In the genomic region with DNA sequence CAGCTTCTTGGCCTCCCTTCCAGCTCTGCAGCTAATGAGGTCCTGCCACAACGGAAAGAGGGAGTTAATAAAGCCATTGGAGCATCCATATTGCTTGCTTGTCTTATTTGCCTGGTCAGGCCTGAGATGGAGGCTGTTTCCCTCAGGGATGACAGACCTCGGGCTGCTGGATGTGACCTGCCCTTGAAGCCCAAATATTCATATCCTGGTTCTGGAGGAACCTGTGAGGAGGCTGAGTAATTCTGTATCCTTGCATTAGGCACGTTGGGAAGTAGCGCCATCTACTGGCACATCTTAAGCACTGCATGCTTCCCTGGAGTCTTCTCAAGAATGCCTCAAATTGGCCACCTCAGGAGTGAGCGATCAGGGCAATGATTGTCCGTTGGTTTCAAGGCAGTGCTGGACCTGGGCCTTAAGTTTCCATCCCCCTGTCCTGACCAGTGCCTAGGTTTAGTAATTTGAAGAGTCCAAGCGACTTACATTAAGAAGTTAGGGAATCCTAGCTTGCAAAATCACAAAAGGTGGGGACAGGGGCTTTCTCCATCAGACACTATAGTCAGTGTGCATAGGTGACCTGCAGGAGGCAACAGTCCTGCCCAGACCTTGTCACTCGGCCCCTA, we compare ENCODE assay signal across 8 cellular contexts. TPM values are rescaled to one million over a fixed set of nuclear protein-coding genes. Genes with fewer than 3 reads are reported as not detected.
DNase-seq lines count a peak whose midpoint lies in the region; ATAC-seq and TF ChIP-seq lines count a peak whose summit lies in the region.

No MANE protein-coding gene starts in this region.

- no peaks in the 10 kb centered on the region for H3K9me3 ChIP-seq in BE2C
- no peaks in the 10 kb centered on the region for H3K9me3 ChIP-seq in SU-DHL-6 (ENCODE audit: insufficient read depth, low read length)
- H3K9me3 ChIP-seq in heart right ventricle = no peaks in the 10 kb centered on the region

- no peak overlapping the region for H3K9ac ChIP-seq in SU-DHL-6 (ENCODE audit: low read length)

- H3K79me2 ChIP-seq in SU-DHL-6 (ENCODE audit: insufficient read depth, low read length) = no peaks in the 10 kb centered on the region

- intact Hi-C loops in heart right ventricle (cut with DNase I) = loop anchor here (1.0 to 10.0 kb wide), 11 partner anchors 53 to 558 kb away; a partner anchor contains a TSS

- peak; percentile 92 for ATAC-seq in activated naive CD8-positive, alpha-beta T cell treated with anti-CD3 and anti-CD28 coated beads, Interleukin-2, amount 50 U/mL, for 24 hours
- ATAC-seq in heart right ventricle (peak; percentile 74 to 88 (median 82)), HG02852 (IDR thresholded peaks at IDR 0.05; ENCODE audit: unreplicated experiment) (no peak)

- H3K36me3 ChIP-seq in BE2C (peaks cover 26% of the 10 kb centered on the region), SU-DHL-6 (ENCODE audit: low read length) (peaks cover 6% of the 10 kb centered on the region; the same call in 1 of the 2 replicates), heart right ventricle (peaks cover 0 to 62% (median 0%) of the 10 kb centered on the region in 9 donors)

- H3K27me3 Mint-ChIP-seq in activated naive CD8-positive, alpha-beta T cell treated with anti-CD3 and anti-CD28 coated beads, Interleukin-2, amount 50 U/mL, for 24 hours = no peaks in the 10 kb centered on the region

- H3K4me2 ChIP-seq in SU-DHL-6 (ENCODE audit: low read depth, low read length, poor library complexity, severe bottlenecking) = no peak overlapping the region

- H3K36me3 Mint-ChIP-seq in activated naive CD8-positive, alpha-beta T cell treated with anti-CD3 and anti-CD28 coated beads, Interleukin-2, amount 50 U/mL, for 24 hours (ENCODE audit: low read depth) = peaks cover 23% of the 10 kb centered on the region

- H3K4me3 ChIP-seq in BE2C (ENCODE audit: low read depth, low read length) (no peak overlapping the region), NB4 (ENCODE audit: low read depth, low read length) (no peak overlapping the region), SU-DHL-6 (ENCODE audit: insufficient read depth, low read length, poor library complexity, severe bottlenecking) (no peak overlapping the region), heart right ventricle (no peak overlapping the region), retinal pigment epithelial cell (ENCODE audit: low read length) (no peak overlapping the region)

- DNase-seq in BE2C = peak; percentile 39
- peak; percentile 63 for DNase-seq in GM20000 (ENCODE audit: low spot score)
- peak; percentile 81 for DNase-seq in NB4 (ENCODE audit: low read depth)
- peak; percentile 69 for DNase-seq in activated naive CD8-positive, alpha-beta T cell treated with anti-CD3 and anti-CD28 coated beads, Interleukin-2, amount 50 U/mL, for 24 hours
- peak; percentile 34 to 72 for DNase-seq in heart right ventricle
- DNase-seq in retinal pigment epithelial cell (ENCODE audit: low read depth) = no peak

- no peaks in the 10 kb centered on the region for H4K20me1 ChIP-seq in SU-DHL-6 (ENCODE audit: low read depth, low read length)

- TF ChIP-seq CTCF in BE2C (IDR thresholded peaks at IDR 0.05; ENCODE audit: low read depth, low read length) (peak; percentile 92), GM20000 (IDR thresholded peaks at IDR 0.05; ENCODE audit: extremely low read depth, missing control alignments) (peak; percentile 98), NB4 (IDR thresholded peaks at IDR 0.05; ENCODE audit: low read depth, low read length) (peak; percentile 97), SU-DHL-6 (IDR thresholded peaks at IDR 0.05; ENCODE audit: insufficient read depth, low read length, poor library complexity, severe bottlenecking) (peak; percentile 96), heart right ventricle (IDR thresholded peaks at IDR 0.05) (peak; percentile 88 to 99 (median 98)), retinal pigment epithelial cell (conservative IDR thresholded peaks at IDR 0.05; ENCODE audit: low read depth, low read length) (peak; percentile 99)

- no peaks in the 10 kb centered on the region for H3K9me2 ChIP-seq in SU-DHL-6 (replicated peaks; ENCODE audit: insufficient read depth, low read length)

- no peak overlapping the region for H3K27ac Mint-ChIP-seq in activated naive CD8-positive, alpha-beta T cell treated with anti-CD3 and anti-CD28 coated beads, Interleukin-2, amount 50 U/mL, for 24 hours

- H3F3A ChIP-seq in SU-DHL-6 (ENCODE audit: insufficient read depth) = peaks cover 4% of the 10 kb centered on the region; the same call in 1 of the 2 replicates

- H3K9me3 Mint-ChIP-seq in activated naive CD8-positive, alpha-beta T cell treated with anti-CD3 and anti-CD28 coated beads, Interleukin-2, amount 50 U/mL, for 24 hours = no peaks in the 10 kb centered on the region

- H3K4me1 ChIP-seq in BE2C = no peaks in the 10 kb centered on the region
- peaks cover 0 to 17% (median 12%) of the 10 kb centered on the region in 9 donors for H3K4me1 ChIP-seq in heart right ventricle

- no peak for TF ChIP-seq POLR2A in NB4 (IDR thresholded peaks at IDR 0.05; ENCODE audit: extremely low read depth, insufficient read length)

- H3K4me3 Mint-ChIP-seq in activated naive CD8-positive, alpha-beta T cell treated with anti-CD3 and anti-CD28 coated beads, Interleukin-2, amount 50 U/mL, for 24 hours = no peak overlapping the region

- H3K27ac ChIP-seq in SU-DHL-6 (ENCODE audit: low read depth, low read length) (no peak overlapping the region), heart right ventricle (no peak overlapping the region)

- H3K27me3 ChIP-seq in BE2C (no peaks in the 10 kb centered on the region), SU-DHL-6 (ENCODE audit: low read length) (no peaks in the 10 kb centered on the region), heart right ventricle (no peaks in the 10 kb centered on the region)

- 13 to 15% methylated on average over 8 of the region's 8 CpGs for WGBS in heart right ventricle, 2 donors

- no peaks in the 10 kb centered on the region for H3K4me1 Mint-ChIP-seq in activated naive CD8-positive, alpha-beta T cell treated with anti-CD3 and anti-CD28 coated beads, Interleukin-2, amount 50 U/mL, for 24 hours

- no peak overlapping the region for H2AFZ ChIP-seq in SU-DHL-6 (ENCODE audit: low read depth, low read length, severe bottlenecking)

RNA-seq across cellular contexts. Expression of a gene that starts 13.8 kb away (rescaled TPM):
- 36.6 TPM for polyA plus RNA-seq in BE2C (2012; ENCODE audit: insufficient read depth, insufficient read length, low read depth)
- total RNA-seq in heart right ventricle = 10 to 100 TPM; 26.6 to 49.1 (median 30.3) TPM
- 100 to 1,000 TPM in 1 of 2 donors, 10 to 100 TPM in 1; 67.6 to 127 TPM for polyA plus RNA-seq in heart right ventricle

RNA-seq across cellular contexts. Expression of a gene that starts 19.4 kb away (rescaled TPM):
- 183 TPM for polyA plus RNA-seq in BE2C (2012; ENCODE audit: insufficient read depth, insufficient read length, low read depth)
- 10 to 100 TPM; 38.0 to 88.2 (median 44.3) TPM for total RNA-seq in heart right ventricle
- 10 to 100 TPM; 67.4 to 91.8 TPM for polyA plus RNA-seq in heart right ventricle

RNA-seq across cellular contexts. Expression of a gene that starts 48.4 kb away (rescaled TPM):
- 149 TPM for polyA plus RNA-seq in BE2C (2012; ENCODE audit: insufficient read depth, insufficient read length, low read depth)
- total RNA-seq in heart right ventricle = 100 to 1,000 TPM; 212 to 421 (median 289) TPM
- 100 to 1,000 TPM; 377 to 610 TPM for polyA plus RNA-seq in heart right ventricle

RNA-seq across cellular contexts. Expression of a gene that starts 53.8 kb away (rescaled TPM):
- polyA plus RNA-seq in BE2C (2012; ENCODE audit: insufficient read depth, insufficient read length, low read depth) = 0.36 TPM
- total RNA-seq in heart right ventricle = 1 to 10 TPM in 5 of 10 donors, under 1 TPM in 5; 0.64 to 1.7 (median 1.0) TPM
- 1 to 10 TPM in 1 of 2 donors, under 1 TPM in 1; 0.62 to 5.0 TPM for polyA plus RNA-seq in heart right ventricle
